12 cellular contexts compared by ENCODE assay signal in genomic region chr5:61575103-61575502, GRCh38.
A peak's percentile ranks its signal among the peaks of the same experiment; 100 is the strongest.
DNase-seq lines count a peak whose midpoint lies in the region; ATAC-seq and TF ChIP-seq lines count a peak whose summit lies in the region.
"Had no signal": no experiment of that assay in that cellular context is flagged by ENCODE, and none has a peak within 500 bp of the region (broad histone marks: within the 10 kb centered on the region; RNA-seq: fewer than 3 reads in every experiment).

No MANE protein-coding gene starts in this region.

- no peaks in the 10 kb centered on the region for H3K9me3 Mint-ChIP-seq in endothelial cell (ENCODE audit: unreplicated experiment)
- no peaks in the 10 kb centered on the region for H3K9me3 Mint-ChIP-seq in naive thymus-derived CD4-positive, alpha-beta T cell
- H3K9me3 Mint-ChIP-seq: memory B cell had no signal

- peaks cover 4% of the 10 kb centered on the region for H3K36me3 Mint-ChIP-seq in endothelial cell (ENCODE audit: low read depth, unreplicated experiment)
- H3K36me3 Mint-ChIP-seq in naive thymus-derived CD4-positive, alpha-beta T cell: no peaks in the 10 kb centered on the region
- H3K36me3 Mint-ChIP-seq: memory B cell had no signal

- peaks cover 18% of the 10 kb centered on the region for H3K4me1 Mint-ChIP-seq in endothelial cell (ENCODE audit: unreplicated experiment)
- peaks cover 0 to 3% (median 0%) of the 10 kb centered on the region in 7 donors for H3K4me1 Mint-ChIP-seq in naive thymus-derived CD4-positive, alpha-beta T cell
- H3K4me1 Mint-ChIP-seq: memory B cell had no signal

- peak overlapping the region; percentile 53 for H2AFZ ChIP-seq in osteoblast (ENCODE audit: low read length)

- no peak overlapping the region for H3K4me3 Mint-ChIP-seq in endothelial cell (ENCODE audit: unreplicated experiment)
- H3K4me3 Mint-ChIP-seq in naive thymus-derived CD4-positive, alpha-beta T cell: no peak overlapping the region
- H3K4me3 Mint-ChIP-seq: memory B cell had no signal

- peaks cover under 1% of the 10 kb centered on the region for H3K27me3 Mint-ChIP-seq in endothelial cell (ENCODE audit: unreplicated experiment)
- peaks cover 0 to 7% (median 0%) of the 10 kb centered on the region in 5 donors for H3K27me3 Mint-ChIP-seq in naive thymus-derived CD4-positive, alpha-beta T cell

- no peaks in the 10 kb centered on the region for H4K20me1 ChIP-seq in osteoblast (ENCODE audit: insufficient read depth, low read length)

- peaks cover 6% of the 10 kb centered on the region for H3K4me1 ChIP-seq in osteoblast (ENCODE audit: insufficient read depth, low read length)
- H3K4me1 ChIP-seq in left lung: no peaks in the 10 kb centered on the region
- H3K4me1 ChIP-seq in testis: no peaks in the 10 kb centered on the region
- H3K4me1 ChIP-seq in naive thymus-derived CD4-positive, alpha-beta T cell (ENCODE audit: control insufficient read depth in 2 of 2, insufficient read depth in 2 of 2, low read length in 2 of 2): no peaks in the 10 kb centered on the region

- peak overlapping the region; percentile 33 for H3K4me2 ChIP-seq in osteoblast (ENCODE audit: insufficient read depth, low read length)

- intact Hi-C loops in left lung (cut with DNase I): no loop called here
- intact Hi-C loops in testis (cut with DNase I; ENCODE audit: low total_unique reads): no loop called here
- intact Hi-C loops in naive thymus-derived CD4-positive, alpha-beta T cell (cut with micrococcal nuclease): no loop called here

- no peak for ATAC-seq in left lung
- no peak for ATAC-seq in GM18520 (IDR thresholded peaks at IDR 0.05; ENCODE audit: unreplicated experiment)
- ATAC-seq in naive thymus-derived CD4-positive, alpha-beta T cell: no peak
- ATAC-seq: GM12878 had no signal

- H3K27ac ChIP-seq in osteoblast (ENCODE audit: low read depth, low read length): no peak overlapping the region
- no peak overlapping the region for H3K27ac ChIP-seq in left lung
- H3K27ac ChIP-seq in testis: no peak overlapping the region
- H3K27ac ChIP-seq in naive thymus-derived CD4-positive, alpha-beta T cell (ENCODE audit: low read depth, low read length): no peak overlapping the region

- POLR2A ChIA-PET in naive thymus-derived CD4-positive, alpha-beta T cell (lab: Charles Lee): no interaction called here

- H3K9me3 ChIP-seq in osteoblast (ENCODE audit: low read depth, low read length) (no peaks in the 10 kb centered on the region), left lung (no peaks in the 10 kb centered on the region), testis (no peaks in the 10 kb centered on the region)
- H3K9me3 ChIP-seq in naive thymus-derived CD4-positive, alpha-beta T cell (ENCODE audit: control insufficient read depth in 2 of 3, low read length in 3 of 3): no peaks in the 10 kb centered on the region

- DNase-seq in GM03348 (ENCODE audit: low spot score) (peak; percentile 90), OCI-M1 (lab: John Stamatoyannopoulos, UW) (peak; percentile 80), endothelial cell (ENCODE audit: low spot score) (peak; percentile 26), osteoblast (ENCODE audit: insufficient read length, low spot score, missing footprints) (no peak), left lung (no peak), testis (no peak)
- DNase-seq in naive thymus-derived CD4-positive, alpha-beta T cell: no peak
- DNase-seq: KG1, Right ventricle myocardium superior had no signal

- TF ChIP-seq POLR2A in testis (IDR thresholded peaks at IDR 0.05): no peak

- H3K79me2 ChIP-seq in osteoblast (ENCODE audit: insufficient read depth, low read length): no peaks in the 10 kb centered on the region

- 74 to 83% methylated on average over 4 of the region's 4 CpGs for WGBS in testis, 2 donors

- H3K27me3 ChIP-seq in osteoblast (ENCODE audit: insufficient read depth, low read length): no peaks in the 10 kb centered on the region
- H3K27me3 ChIP-seq in left lung: no peaks in the 10 kb centered on the region
- H3K27me3 ChIP-seq in testis: no peaks in the 10 kb centered on the region
- H3K27me3 ChIP-seq in naive thymus-derived CD4-positive, alpha-beta T cell (ENCODE audit: control insufficient read depth in 2 of 2, insufficient read depth in 2 of 2, low read length in 2 of 2): no peaks in the 10 kb centered on the region

- H3K4me3 ChIP-seq in osteoblast (ENCODE audit: insufficient read depth, low read length): no peak overlapping the region
- no peak overlapping the region for H3K4me3 ChIP-seq in left lung
- no peak overlapping the region for H3K4me3 ChIP-seq in testis
- H3K4me3 ChIP-seq in naive thymus-derived CD4-positive, alpha-beta T cell (ENCODE audit: low read length): no peak overlapping the region
- H3K4me3 ChIP-seq: GM12878 had no signal

- no peak for TF ChIP-seq CTCF in endothelial cell (IDR thresholded peaks at IDR 0.05; ENCODE audit: unreplicated experiment)
- TF ChIP-seq CTCF in osteoblast (IDR thresholded peaks at IDR 0.05; ENCODE audit: extremely low read depth, low read depth, low read length): no peak
- no peak for TF ChIP-seq CTCF in left lung (IDR thresholded peaks at IDR 0.05)
- TF ChIP-seq CTCF in testis (IDR thresholded peaks at IDR 0.05): no peak

- H3K27ac Mint-ChIP-seq in endothelial cell (ENCODE audit: unreplicated experiment): peak overlapping the region; percentile 28
- H3K27ac Mint-ChIP-seq in naive thymus-derived CD4-positive, alpha-beta T cell: no peak overlapping the region
- H3K27ac Mint-ChIP-seq: memory B cell had no signal

- H3K36me3 ChIP-seq in osteoblast (ENCODE audit: insufficient read depth, low read length) (no peaks in the 10 kb centered on the region), left lung (no peaks in the 10 kb centered on the region), testis (ENCODE audit: low read depth, missing control alignments) (no peaks in the 10 kb centered on the region)
- no peaks in the 10 kb centered on the region for H3K36me3 ChIP-seq in naive thymus-derived CD4-positive, alpha-beta T cell (ENCODE audit: control insufficient read depth in 2 of 3, insufficient read depth in 3 of 3, low read length in 3 of 3)

- CTCF ChIA-PET in naive thymus-derived CD4-positive, alpha-beta T cell (lab: Charles Lee): no interaction called here

Comparison
In these comparisons a context has a peak if more than half of its experiments do, and no peak if none do; other contexts are left out.
1. DNase-seq: peak in GM03348 (single experiment), OCI-M1 (single experiment) and endothelial cell (single experiment); none in osteoblast (single experiment), left lung (0 of 2), testis (single experiment) and naive thymus-derived CD4-positive, alpha-beta T cell (0 of 9).